In the genomic region with DNA sequence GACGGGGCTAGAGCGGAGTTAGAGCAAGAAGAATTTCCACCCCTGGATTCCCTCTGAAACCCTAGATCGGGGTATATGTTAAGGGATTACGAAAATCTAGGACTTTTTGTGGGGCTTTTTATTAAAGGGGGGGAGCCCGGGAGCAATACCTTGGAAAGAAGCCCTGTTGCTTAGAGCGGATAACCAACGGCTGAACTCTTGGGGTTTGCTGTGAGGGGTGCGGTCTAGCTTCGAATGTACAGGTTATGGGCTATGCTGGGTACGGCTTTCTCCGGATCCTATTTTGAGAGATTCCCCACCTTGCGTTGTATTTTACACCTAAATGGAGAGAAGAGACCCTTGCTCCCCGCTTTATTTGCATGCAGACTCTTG, we compare ENCODE assay signal across 8 cellular contexts. TPM values are rescaled to one million over a fixed set of nuclear protein-coding genes. Genes with fewer than 3 reads are reported as not detected.
DNase-seq lines count a peak whose midpoint lies in the region; ATAC-seq lines count a peak whose summit lies in the region.

No MANE protein-coding gene starts in this region.

- peaks cover 0 to 2% (median 0%) of the 10 kb centered on the region in 11 experiments; a peak in 3 of 22 replicates for H3K9me3 ChIP-seq in BLaER1 treated with 17β-estradiol and CSF1 and Interleukin-3, amounts not matched to agents 10 nM and 100 nM (replicated peaks in 1 of 11)
- H3K9me3 ChIP-seq in HAP-1, result no peaks in the 10 kb centered on the region
- H3K9me3 ChIP-seq in skeletal muscle tissue (ENCODE audit: control insufficient read depth in 3 of 3, low read length in 3 of 3), result no peaks in the 10 kb centered on the region

- H3K27ac ChIP-seq in BLaER1 treated with 17β-estradiol and CSF1 and Interleukin-3, amounts not matched to agents 10 nM and 100 nM, result peak overlapping the region in 10 of 11 experiments; percentile 35 to 92 (median 82); a peak in 18 of 22 replicates
- peak overlapping the region; percentile 65 for H3K27ac ChIP-seq in skeletal muscle tissue (ENCODE audit: low read depth, low read length)

- H3K4me1 ChIP-seq in BLaER1 treated with 17β-estradiol and CSF1 and Interleukin-3, amounts not matched to agents 10 nM and 100 nM, result peaks cover 35 to 74% (median 62%) of the 10 kb centered on the region in 10 experiments
- H3K4me1 ChIP-seq in HAP-1, result peaks cover 17% of the 10 kb centered on the region
- H3K4me1 ChIP-seq in skeletal muscle tissue (ENCODE audit: control insufficient read depth in 3 of 3, insufficient read depth in 3 of 3, low read length in 3 of 3), result peaks cover 9 to 13% (median 9%) of the 10 kb centered on the region in 3 donors

- H3K36me3 Mint-ChIP-seq in T-helper 2 cell treated with Interferon-gamma antibody and Interleukin-4, amounts not matched to agents 5 μg/mL and 100 μg/mL, for 36 hours (ENCODE audit: low read depth), result peaks cover 3% of the 10 kb centered on the region

- H3K9me3 Mint-ChIP-seq in T-helper 2 cell treated with Interferon-gamma antibody and Interleukin-4, amounts not matched to agents 5 μg/mL and 100 μg/mL, for 36 hours, result no peaks in the 10 kb centered on the region

- H3K4me2 ChIP-seq in BLaER1 treated with 17β-estradiol and CSF1 and Interleukin-3, amounts not matched to agents 10 nM and 100 nM, result peak overlapping the region; percentile 83 to 98 (median 93)

- no peak for ATAC-seq in GM18873 (IDR thresholded peaks at IDR 0.05; ENCODE audit: low FRiP score, unreplicated experiment)
- ATAC-seq in GM19455 (IDR thresholded peaks at IDR 0.05; ENCODE audit: unreplicated experiment), result no peak
- no peak for ATAC-seq in GM21619 (IDR thresholded peaks at IDR 0.05; ENCODE audit: unreplicated experiment)

- peaks cover 0 to 39% (median 32%) of the 10 kb centered on the region in 11 experiments; a peak in 17 of 22 replicates for H3K36me3 ChIP-seq in BLaER1 treated with 17β-estradiol and CSF1 and Interleukin-3, amounts not matched to agents 10 nM and 100 nM
- H3K36me3 ChIP-seq in HAP-1 (replicated peaks), result no peaks in the 10 kb centered on the region
- H3K36me3 ChIP-seq in skeletal muscle tissue (ENCODE audit: control insufficient read depth in 3 of 3, insufficient read depth in 3 of 3, low read length in 3 of 3), result no peaks in the 10 kb centered on the region

- H3K27me3 ChIP-seq in BLaER1 treated with 17β-estradiol and CSF1 and Interleukin-3, amounts not matched to agents 10 nM and 100 nM, result no peaks in the 10 kb centered on the region
- H3K27me3 ChIP-seq in HAP-1 (ENCODE audit: low read depth), result no peaks in the 10 kb centered on the region
- no peaks in the 10 kb centered on the region for H3K27me3 ChIP-seq in skeletal muscle tissue (ENCODE audit: control insufficient read depth in 3 of 3, insufficient read depth in 3 of 3, low read length in 3 of 3)

- peak overlapping the region; percentile 84 for H3K4me3 Mint-ChIP-seq in T-helper 2 cell treated with Interferon-gamma antibody and Interleukin-4, amounts not matched to agents 5 μg/mL and 100 μg/mL, for 36 hours

- H3K4me1 Mint-ChIP-seq in T-helper 2 cell treated with Interferon-gamma antibody and Interleukin-4, amounts not matched to agents 5 μg/mL and 100 μg/mL, for 36 hours (ENCODE audit: low read depth), result peaks cover 27% of the 10 kb centered on the region

- H4K20me1 ChIP-seq in BLaER1 treated with 17β-estradiol and CSF1 and Interleukin-3, amounts not matched to agents 10 nM and 100 nM, result peaks cover 0 to 50% (median 9%) of the 10 kb centered on the region in 11 experiments; a peak in 9 of 22 replicates

- no peak overlapping the region for H3K27ac Mint-ChIP-seq in T-helper 2 cell treated with Interferon-gamma antibody and Interleukin-4, amounts not matched to agents 5 μg/mL and 100 μg/mL, for 36 hours

- in situ Hi-C loops in HAP-1 (cut with MboI; ENCODE audit: low sequenced_read_pairs), result no loop called here

- H3K4me3 ChIP-seq in BLaER1 treated with 17β-estradiol and CSF1 and Interleukin-3, amounts not matched to agents 10 nM and 100 nM, result peak overlapping the region; percentile 80 to 94 (median 91)
- H3K4me3 ChIP-seq in HAP-1 (peak overlapping the region; percentile 81), skeletal muscle tissue (ENCODE audit: low read length in 3 of 3) (peak overlapping the region; percentile 75 to 85 (median 79))

- peaks cover 9% of the 10 kb centered on the region for H3K27me3 Mint-ChIP-seq in T-helper 2 cell treated with Interferon-gamma antibody and Interleukin-4, amounts not matched to agents 5 μg/mL and 100 μg/mL, for 36 hours (ENCODE audit: low read depth)

- peak overlapping the region; percentile 79 to 91 (median 84) for H3K9ac ChIP-seq in BLaER1 treated with 17β-estradiol and CSF1 and Interleukin-3, amounts not matched to agents 10 nM and 100 nM
- H3K9ac ChIP-seq in skeletal muscle tissue (ENCODE audit: low read depth in 1 of 3, low read length in 3 of 3), result peak overlapping the region; percentile 65 to 85 (median 71)

- DNase-seq in HAP-1 (ENCODE audit: low spot score in 2 of 2) (peak in 1 of 2 experiments; percentile 12), germinal center (ENCODE audit: low spot score) (peak; percentile 20)
- DNase-seq in T-helper 2 cell treated with Interferon-gamma antibody and Interleukin-4, amounts not matched to agents 5 μg/mL and 100 μg/mL, for 36 hours (ENCODE audit: low spot score), result peak; percentile 10

RNA-seq across cellular contexts. Expression of gene DYRK3, which starts 0.6 kb away (rescaled TPM):
- 13.0 TPM for total RNA-seq in skeletal muscle tissue

RNA-seq across cellular contexts. Expression of gene EIF2D, which starts 23.7 kb away (rescaled TPM):
- total RNA-seq in skeletal muscle tissue, result 25.6 TPM

RNA-seq across cellular contexts. Expression of gene MAPKAPK2, which starts 48.7 kb away (rescaled TPM):
- total RNA-seq in skeletal muscle tissue, result 26.6 TPM
